In genomic region chr7:148761499-148762278, GRCh38 we compare ENCODE assay signal across 15 cellular contexts.
DNase-seq lines count a peak whose midpoint lies in the region; ATAC-seq, FAIRE-seq and TF ChIP-seq lines count a peak whose summit lies in the region.
"Had no signal": no experiment of that assay in that cellular context is flagged by ENCODE, and none has a peak within 500 bp of the region (broad histone marks: within the 10 kb centered on the region; RNA-seq: fewer than 3 reads in every experiment).

No MANE protein-coding gene starts in this region.

- H3K27ac Mint-ChIP-seq in activated naive CD4-positive, alpha-beta T cell treated with anti-CD3 and anti-CD28 coated beads, Interleukin-2, amount 10 ng/mL, durations not matched to agents 7 days and 5 days = peak overlapping the region; percentile 26
- no peak overlapping the region for H3K27ac Mint-ChIP-seq in activated naive CD4-positive, alpha-beta T cell treated with anti-CD3 and anti-CD28 coated beads, Interleukin-2, amount 50 U/mL, for 72 hours
- no peak overlapping the region for H3K27ac Mint-ChIP-seq in type B pancreatic cell
- H3K27ac Mint-ChIP-seq: B cell, IgD-negative memory B cell had no signal

- no peak for TF ChIP-seq POLR2A in K562 (conservative IDR thresholded peaks at IDR 0.05)
- TF ChIP-seq POLR2A in esophagus muscularis mucosa (IDR thresholded peaks at IDR 0.05; ENCODE audit: low read depth) = no peak

- H3K4me3 Mint-ChIP-seq in activated naive CD4-positive, alpha-beta T cell treated with anti-CD3 and anti-CD28 coated beads, Interleukin-2, amount 10 ng/mL, durations not matched to agents 7 days and 5 days = no peak overlapping the region
- no peak overlapping the region for H3K4me3 Mint-ChIP-seq in type B pancreatic cell
- H3K4me3 Mint-ChIP-seq: B cell, IgD-negative memory B cell had no signal

- no peaks in the 10 kb centered on the region for H3K27me3 ChIP-seq in K562 (ENCODE audit: control insufficient read depth in 2 of 2, insufficient read depth in 2 of 2, low read length in 2 of 2)
- no peaks in the 10 kb centered on the region for H3K27me3 ChIP-seq in liver (ENCODE audit: control insufficient read depth in 4 of 4, insufficient read depth in 4 of 4, low read length in 3 of 4)
- no peaks in the 10 kb centered on the region for H3K27me3 ChIP-seq in esophagus muscularis mucosa
- H3K27me3 ChIP-seq: Peyer's patch had no signal

- FAIRE-seq in K562 (lab: Jason Lieb, UNC) = no peak

- BruUV-seq in K562 (replicated peaks; lab: Mats Ljungman, UMichigan) = no TSS peak

- H3K4me1 Mint-ChIP-seq in activated naive CD4-positive, alpha-beta T cell treated with anti-CD3 and anti-CD28 coated beads, Interleukin-2, amount 10 ng/mL, durations not matched to agents 7 days and 5 days = no peaks in the 10 kb centered on the region
- H3K4me1 Mint-ChIP-seq in type B pancreatic cell (ENCODE audit: unreplicated experiment) = no peaks in the 10 kb centered on the region
- H3K4me1 Mint-ChIP-seq: B cell, IgD-negative memory B cell had no signal

- no peak for TF ChIP-seq RAD21 in K562 (CRISPR knock-in tag; conservative IDR thresholded peaks at IDR 0.05 in 1 of 2, IDR thresholded peaks at IDR 0.05 in 1 of 2)
- TF ChIP-seq RAD21 in liver (IDR thresholded peaks at IDR 0.05) = no peak

- no peaks in the 10 kb centered on the region for H3K79me2 ChIP-seq in K562 (ENCODE audit: control insufficient read depth, insufficient read depth, low read length)

- no peaks in the 10 kb centered on the region for H3K9me3 Mint-ChIP-seq in activated naive CD4-positive, alpha-beta T cell treated with anti-CD3 and anti-CD28 coated beads, Interleukin-2, amount 10 ng/mL, durations not matched to agents 7 days and 5 days
- no peaks in the 10 kb centered on the region for H3K9me3 Mint-ChIP-seq in activated naive CD4-positive, alpha-beta T cell treated with anti-CD3 and anti-CD28 coated beads, Interleukin-2, amount 50 U/mL, for 72 hours
- H3K9me3 Mint-ChIP-seq in type B pancreatic cell = no peaks in the 10 kb centered on the region
- H3K9me3 Mint-ChIP-seq: IgD-negative memory B cell had no signal

- TF ChIP-seq EP300 in K562 (IDR thresholded peaks at IDR 0.05; ENCODE audit: low read length) = no peak
- TF ChIP-seq EP300 in esophagus muscularis mucosa (IDR thresholded peaks at IDR 0.05) = no peak

- in situ Hi-C loops in K562 (cut with MboI) = no loop called here

- no peak overlapping the region for H3K4me2 ChIP-seq in K562 (ENCODE audit: insufficient read depth, low read length)

- no peak for TF ChIP-seq CTCF in K562 (IDR thresholded peaks at IDR 0.05 in 2 of 3, conservative IDR thresholded peaks at IDR 0.05 in 1 of 3; ENCODE audit: insufficient read depth in 2 of 3, low read depth in 1 of 3, low read length in 3 of 3)
- TF ChIP-seq CTCF in liver (IDR thresholded peaks at IDR 0.05; ENCODE audit: low read depth, low read length, missing input control) = no peak
- TF ChIP-seq CTCF in esophagus muscularis mucosa (IDR thresholded peaks at IDR 0.05) = no peak
- TF ChIP-seq CTCF in type B pancreatic cell (conservative IDR thresholded peaks at IDR 0.05) = no peak

- CTCF ChIA-PET in activated naive CD4-positive, alpha-beta T cell treated with anti-CD3 and anti-CD28 coated beads, Interleukin-2, amount 10 ng/mL, durations not matched to agents 7 days and 5 days (lab: Charles Lee) = no interaction called here
- CTCF ChIA-PET in K562 (lab: Yijun Ruan, JAX; ENCODE audit: low intra/inter-chr PET ratio) (no interaction called here), HEK293T (lab: Yijun Ruan, JAX) (no interaction called here)

- H3K36me3 ChIP-seq in K562 (ENCODE audit: control insufficient read depth, insufficient read depth, low read length) (peaks cover 83% of the 10 kb centered on the region; the same call in 2 of the 3 replicates), liver (ENCODE audit: control insufficient read depth in 4 of 4, insufficient read depth in 3 of 4, low read depth in 1 of 4, low read length in 3 of 4) (peaks cover 2 to 32% (median 15%) of the 10 kb centered on the region in 4 donors), esophagus muscularis mucosa (peaks cover 4 to 64% (median 44%) of the 10 kb centered on the region in 4 donors)

- no peak for DNase-seq in activated naive CD4-positive, alpha-beta T cell treated with anti-CD3 and anti-CD28 coated beads, Interleukin-2, amount 10 ng/mL, durations not matched to agents 7 days and 5 days
- no peak for DNase-seq in activated naive CD4-positive, alpha-beta T cell treated with anti-CD3 and anti-CD28 coated beads, Interleukin-2, amount 50 U/mL, for 72 hours (ENCODE audit: low spot score in 2 of 2)
- no peak for DNase-seq in K562 (ENCODE audit: extremely low read depth in 1 of 4, low spot score in 3 of 4)
- DNase-seq in esophagus muscularis mucosa (ENCODE audit: extremely low spot score) = no peak
- DNase-seq in HEK293T (ENCODE audit: extremely low spot score) = no peak
- DNase-seq in type B pancreatic cell (ENCODE audit: extremely low spot score, unreplicated experiment) = no peak
- DNase-seq: GOT3, Kasumi-1, NCI-H1092 treated with DMSO at 0.1 percent for 48 hours, NCI-H2081, Peyer's patch had no signal

- H3K4me1 ChIP-seq in K562 (replicated peaks in 1 of 2; ENCODE audit: control insufficient read depth in 2 of 2, insufficient read depth in 2 of 2, low read length in 2 of 2) (no peaks in the 10 kb centered on the region), liver (ENCODE audit: control insufficient read depth in 4 of 4, insufficient read depth in 4 of 4, low read length in 3 of 4) (peaks cover 0 to 2% (median 0%) of the 10 kb centered on the region in 4 donors), esophagus muscularis mucosa (peaks cover 0 to 12% (median 8%) of the 10 kb centered on the region in 4 donors)
- H3K4me1 ChIP-seq: Peyer's patch had no signal

- H4K20me1 ChIP-seq in K562 (replicated peaks; ENCODE audit: control insufficient read depth, insufficient read depth, low read length) = no peaks in the 10 kb centered on the region

- no peak overlapping the region for H2AFZ ChIP-seq in K562 (ENCODE audit: low read depth, low read length)

- no peak overlapping the region for H3K4me3 ChIP-seq in K562
- H3K4me3 ChIP-seq in liver (ENCODE audit: low read depth in 1 of 3, low read length in 3 of 3) = no peak overlapping the region
- no peak overlapping the region for H3K4me3 ChIP-seq in esophagus muscularis mucosa
- H3K4me3 ChIP-seq: Peyer's patch had no signal

- H3K27ac ChIP-seq in K562 (ENCODE audit: extremely low read depth, low read depth, low read length) = no peak overlapping the region
- no peak overlapping the region for H3K27ac ChIP-seq in liver (ENCODE audit: low read depth in 1 of 2, low read length in 2 of 2)
- no peak overlapping the region for H3K27ac ChIP-seq in esophagus muscularis mucosa (replicated peaks in 1 of 4)
- H3K27ac ChIP-seq: Peyer's patch had no signal

- intact Hi-C loops in K562 (cut with micrococcal nuclease) = no loop called here
- intact Hi-C loops in esophagus muscularis mucosa (cut with DNase I) = loop anchor here (10.0 kb wide), 1 partner anchor 57 kb away; no protein-coding TSS in a partner anchor

- H3K9ac ChIP-seq in K562 (ENCODE audit: insufficient read depth in 1 of 2, low read depth in 2 of 2, low read length in 2 of 2) = no peak overlapping the region
- no peak overlapping the region for H3K9ac ChIP-seq in liver (ENCODE audit: low read depth in 1 of 2, low read length in 2 of 2)

- H3K36me3 Mint-ChIP-seq in activated naive CD4-positive, alpha-beta T cell treated with anti-CD3 and anti-CD28 coated beads, Interleukin-2, amount 10 ng/mL, durations not matched to agents 7 days and 5 days = peaks cover 36% of the 10 kb centered on the region
- H3K36me3 Mint-ChIP-seq in activated naive CD4-positive, alpha-beta T cell treated with anti-CD3 and anti-CD28 coated beads, Interleukin-2, amount 50 U/mL, for 72 hours = peaks cover 0 to 12% of the 10 kb centered on the region in 2 donors
- peaks cover 23% of the 10 kb centered on the region for H3K36me3 Mint-ChIP-seq in type B pancreatic cell

- POLR2A ChIA-PET in K562 (lab: Yijun Ruan, JAX) (interaction anchor here (1.1 kb wide), 1 partner anchor 43 kb away, joined by 3 read pairs; no protein-coding TSS in a partner anchor), HEK293T (lab: Yijun Ruan, JAX) (no interaction called here)

- H3K27me3 Mint-ChIP-seq in activated naive CD4-positive, alpha-beta T cell treated with anti-CD3 and anti-CD28 coated beads, Interleukin-2, amount 10 ng/mL, durations not matched to agents 7 days and 5 days = no peaks in the 10 kb centered on the region
- no peaks in the 10 kb centered on the region for H3K27me3 Mint-ChIP-seq in type B pancreatic cell
- H3K27me3 Mint-ChIP-seq: B cell, IgD-negative memory B cell had no signal

- no peaks in the 10 kb centered on the region for H3K9me1 ChIP-seq in K562 (ENCODE audit: control insufficient read depth, insufficient read depth, low read length)

- no peak for ATAC-seq in activated naive CD4-positive, alpha-beta T cell treated with anti-CD3 and anti-CD28 coated beads, Interleukin-2, amount 50 U/mL, for 72 hours
- ATAC-seq in K562 (no peak; the same call in 1 of the 3 replicates), HG03039 (IDR thresholded peaks at IDR 0.05; ENCODE audit: unreplicated experiment) (no peak)

- 95% methylated on average over 12 of the region's 12 CpGs for WGBS in K562 (ENCODE audit: insufficient coverage, low coverage, missing lambda C conversion rate)
- 81% methylated on average over 12 of the region's 12 CpGs for WGBS in liver
- WGBS in esophagus muscularis mucosa = 94% methylated on average over 12 of the region's 12 CpGs

- no peaks in the 10 kb centered on the region for H3K9me3 ChIP-seq in K562 (replicated peaks; ENCODE audit: control insufficient read depth, insufficient read depth, low read depth, low read length)
- no peaks in the 10 kb centered on the region for H3K9me3 ChIP-seq in liver (ENCODE audit: control insufficient read depth in 4 of 4, low read length in 3 of 4)
- H3K9me3 ChIP-seq in esophagus muscularis mucosa = no peaks in the 10 kb centered on the region
- H3K9me3 ChIP-seq: Peyer's patch had no signal

TF ChIP-seq in K562, 482 proteins besides CTCF, POLR2A, EP300 and RAD21 (continues in another document):
- peak; percentile 78 for TF ChIP-seq WHSC1 (IDR thresholded peaks at IDR 0.05; ENCODE audit: low read length)

TF ChIP-seq in liver, 16 proteins besides CTCF, POLR2A, EP300 and RAD21 (continues in another document):
- TF ChIP-seq FOXA2 (IDR thresholded peaks at IDR 0.05) (peak; percentile 65), HNF4A (conservative IDR thresholded peaks at IDR 0.05) (peak; percentile 61 to 65), RXRA (IDR thresholded peaks at IDR 0.05) (peak; percentile 22 to 48)

TF ChIP-seq in HEK293T, 16 proteins besides CTCF, POLR2A, EP300 and RAD21 (continues in another document):
- TF ChIP-seq BHLHE40 (IDR thresholded peaks at IDR 0.05; ENCODE audit: borderline replicate concordance) = no peak
- no peak for TF ChIP-seq FOXM1 (IDR thresholded peaks at IDR 0.05; ENCODE audit: borderline replicate concordance)
- no peak for TF ChIP-seq FOXA1 (IDR thresholded peaks at IDR 0.05)
